Comparison of ENCODE assay signal across 1 cellular context in genomic region chr13:44068737-44069136, GRCh38.
TF ChIP-seq lines count a peak whose summit lies in the region.

No MANE protein-coding gene starts in this region.

TF ChIP-seq in WTC11, 78 proteins besides CTCF, POLR2A, EP300 and RAD21 (continued from another document):
- TF ChIP-seq ZNF281 (CRISPR knock-in tag; IDR thresholded peaks at IDR 0.05) (no peak), AFF4 (CRISPR knock-in tag; IDR thresholded peaks at IDR 0.05; ENCODE audit: borderline replicate concordance) (no peak), ZNF512 (CRISPR knock-in tag; IDR thresholded peaks at IDR 0.05; ENCODE audit: borderline replicate concordance) (no peak), MLX (CRISPR knock-in tag; IDR thresholded peaks at IDR 0.05) (no peak)
